In genomic region chr5:95861858-95862561, GRCh38 we compare ENCODE assay signal across 8 cellular contexts. TPM values are rescaled to one million over a fixed set of nuclear protein-coding genes. Genes with fewer than 3 reads are reported as not detected.
DNase-seq lines count a peak whose midpoint lies in the region; ATAC-seq and TF ChIP-seq lines count a peak whose summit lies in the region.

No MANE protein-coding gene starts in this region.

- no peaks in the 10 kb centered on the region for H3K79me2 ChIP-seq in HCT116 (ENCODE audit: insufficient read depth, low read length)

- RAD21 ChIA-PET in HCT116 (lab: Charles Lee; ENCODE audit: low non-redundant PET in 1 of 2, low total read pairs in 2 of 2, uncharacterized antibody in 2 of 2, unreplicated experiment in 2 of 2): no interaction called here

- H3K27ac ChIP-seq in HCT116 (ENCODE audit: low read depth, low read length) (no peak overlapping the region), esophagus squamous epithelium (peak overlapping the region; percentile 46 to 94 (median 88))

- H3K9me3 ChIP-seq in HCT116 (ENCODE audit: control insufficient read depth in 1 of 2, insufficient read depth in 1 of 2, low read depth in 1 of 2, low read length in 2 of 2) (no peaks in the 10 kb centered on the region), esophagus squamous epithelium (no peaks in the 10 kb centered on the region)

- 46 to 49% methylated on average over 8 of the region's 8 CpGs for WGBS in esophagus squamous epithelium, 2 donors

- peak in 2 of 3 experiments; percentile 9 to 29; a peak in 1 of 6 replicates for TF ChIP-seq CTCF in HCT116 (IDR thresholded peaks at IDR 0.05 in 2 of 3, conservative IDR thresholded peaks at IDR 0.05 in 1 of 3; ENCODE audit: borderline replicate concordance in 1 of 3, insufficient read depth in 1 of 3, low read depth in 2 of 3, low read length in 2 of 3)
- no peak for TF ChIP-seq CTCF in esophagus squamous epithelium (IDR thresholded peaks at IDR 0.05)

- peaks cover 6 to 40% of the 10 kb centered on the region in 2 experiments; a peak in 3 of 4 replicates for H3K4me1 ChIP-seq in HCT116 (ENCODE audit: control insufficient read depth in 1 of 2, insufficient read depth in 2 of 2, low read length in 2 of 2)
- peaks cover 20 to 89% (median 53%) of the 10 kb centered on the region in 3 donors for H3K4me1 ChIP-seq in esophagus squamous epithelium

- H3K9ac ChIP-seq in HCT116 (ENCODE audit: low read length): no peak overlapping the region

- H3K36me3 ChIP-seq in HCT116 (ENCODE audit: control insufficient read depth in 1 of 2, insufficient read depth in 2 of 2, low read length in 2 of 2) (no peaks in the 10 kb centered on the region), esophagus squamous epithelium (no peaks in the 10 kb centered on the region)

- TF ChIP-seq POLR2A in HCT116 (IDR thresholded peaks at IDR 0.05; ENCODE audit: borderline replicate concordance, extremely low read depth, insufficient read depth, insufficient read length) (no peak), esophagus squamous epithelium (IDR thresholded peaks at IDR 0.05) (no peak)

- DNase-seq in HCT116 (ENCODE audit: low read depth, low spot score): no peak
- DNase-seq in activated CD4-positive, alpha-beta T cell treated with anti-CD3 and anti-CD28 coated beads, Interleukin-2, amount 10 ng/mL, durations not matched to agents 24 days and 14 days: peak; percentile 77
- no peak for DNase-seq in esophagus squamous epithelium (lab: John Stamatoyannopoulos, UW)
- DNase-seq in stimulated activated CD8-positive, alpha-beta memory T cell treated with anti-CD3 and anti-CD28 coated beads, Interleukin-4, amount 100 ng/mL, for 48 hours: peak; percentile 56
- no peak for DNase-seq in NCI-H1930 (lab: John Stamatoyannopoulos, UW)
- no peak for DNase-seq in AG08396 (ENCODE audit: low spot score)
- DNase-seq in NCI-H1436 treated with DMSO at 0.1 percent for 48 hours (lab: John Stamatoyannopoulos, UW): no peak

- intact Hi-C loops in HCT116 (cut with micrococcal nuclease): no loop called here
- intact Hi-C loops in activated CD4-positive, alpha-beta T cell treated with anti-CD3 and anti-CD28 coated beads, Interleukin-2, amount 10 ng/mL, durations not matched to agents 24 days and 14 days (cut with micrococcal nuclease): no loop called here
- intact Hi-C loops in esophagus squamous epithelium (cut with DNase I): no loop called here

- ATAC-seq in HCT116 (no peak), HG02852 (IDR thresholded peaks at IDR 0.05; ENCODE audit: unreplicated experiment) (no peak)

- H4K20me1 ChIP-seq in HCT116 (ENCODE audit: insufficient read depth): no peaks in the 10 kb centered on the region

- POLR2A ChIA-PET in HCT116 (lab: Charles Lee): interaction anchor here (0.6 kb wide), 1 partner anchor 12 kb away, joined by 4 read pairs; no protein-coding TSS in a partner anchor

- BruUV-seq in HCT116 (replicated peaks; lab: Mats Ljungman, UMichigan): no TSS peak

- no peaks in the 10 kb centered on the region for H3K36me3 Mint-ChIP-seq in activated CD4-positive, alpha-beta T cell treated with anti-CD3 and anti-CD28 coated beads, Interleukin-2, amount 10 ng/mL, durations not matched to agents 24 days and 14 days (ENCODE audit: low read depth)

- H3K4me3 ChIP-seq in HCT116 (replicated peaks in 1 of 2; ENCODE audit: low read depth in 1 of 2, low read length in 2 of 2): peak overlapping the region in 1 of 2 experiments; percentile 3; a peak in 1 of 4 replicates
- H3K4me3 ChIP-seq in esophagus squamous epithelium: no peak overlapping the region

- H3K9me2 ChIP-seq in HCT116 (ENCODE audit: insufficient read depth): no peaks in the 10 kb centered on the region

- peaks cover 64% of the 10 kb centered on the region for H3K4me1 Mint-ChIP-seq in activated CD4-positive, alpha-beta T cell treated with anti-CD3 and anti-CD28 coated beads, Interleukin-2, amount 10 ng/mL, durations not matched to agents 24 days and 14 days

- H3K4me2 ChIP-seq in HCT116 (ENCODE audit: low read length): peak overlapping the region; percentile 62

- H2AFZ ChIP-seq in HCT116 (ENCODE audit: low read depth, low read length, poor library complexity, severe bottlenecking): peak overlapping the region; percentile 79

- peaks cover 4% of the 10 kb centered on the region for H3K9me3 Mint-ChIP-seq in activated CD4-positive, alpha-beta T cell treated with anti-CD3 and anti-CD28 coated beads, Interleukin-2, amount 10 ng/mL, durations not matched to agents 24 days and 14 days

- TF ChIP-seq RAD21 in HCT116 (IDR thresholded peaks at IDR 0.05; ENCODE audit: low read depth): 0 out of 2 replicates have a peak, but pooled peaks have one; percentile 3

- H3K4me3 Mint-ChIP-seq in activated CD4-positive, alpha-beta T cell treated with anti-CD3 and anti-CD28 coated beads, Interleukin-2, amount 10 ng/mL, durations not matched to agents 24 days and 14 days: peak overlapping the region; percentile 48

- CTCF ChIA-PET in HCT116 (lab: Charles Lee): interaction anchor here (2.8 kb wide), 1 partner anchor 474 kb away, joined by 11 read pairs; no protein-coding TSS in a partner anchor

- peak overlapping the region; percentile 74 for H3K27ac Mint-ChIP-seq in activated CD4-positive, alpha-beta T cell treated with anti-CD3 and anti-CD28 coated beads, Interleukin-2, amount 10 ng/mL, durations not matched to agents 24 days and 14 days

- H3K27me3 Mint-ChIP-seq in activated CD4-positive, alpha-beta T cell treated with anti-CD3 and anti-CD28 coated beads, Interleukin-2, amount 10 ng/mL, durations not matched to agents 24 days and 14 days: no peaks in the 10 kb centered on the region

- H3K27me3 ChIP-seq in HCT116 (ENCODE audit: insufficient read depth, low read length) (no peaks in the 10 kb centered on the region), esophagus squamous epithelium (no peaks in the 10 kb centered on the region)

TF ChIP-seq in HCT116, 20 proteins besides CTCF, POLR2A, EP300 and RAD21:
- TF ChIP-seq FOSL1 (IDR thresholded peaks at IDR 0.05; ENCODE audit: low read depth): 0 out of 2 replicates have a peak, but pooled peaks have one; percentile 17
- no peak for TF ChIP-seq ZBTB33 (IDR thresholded peaks at IDR 0.05; ENCODE audit: extremely low read depth, insufficient replicate concordance, low read length)
TF ChIP-seq in HCT116: peak in this region for 1.

RNA-seq across cellular contexts. Expression of gene GLRX, which starts 39.5 kb away (rescaled TPM):
- total RNA-seq in HCT116 (2021; ENCODE audit: unreplicated experiment) (29.3 TPM), esophagus squamous epithelium (10 to 100 TPM in 3 of 4 donors, 1 to 10 TPM in 1; 5.3 to 37.8 (median 14.2) TPM)
- 119 and 121 TPM in 2 replicates for polyA plus RNA-seq in HCT116 (2012)
- total RNA-seq in activated CD4-positive, alpha-beta T cell treated with anti-CD3 and anti-CD28 coated beads, Interleukin-2, amount 10 ng/mL, durations not matched to agents 24 days and 14 days: 13.5 and 17.3 TPM in 2 replicates

Comparison
In these comparisons a context has a peak if more than half of its experiments do, and no peak if none do; other contexts are left out.
1. DNase-seq: peak in activated CD4-positive, alpha-beta T cell treated with anti-CD3 and anti-CD28 coated beads, Interleukin-2, amount 10 ng/mL, durations not matched to agents 24 days and 14 days (single experiment) and stimulated activated CD8-positive, alpha-beta memory T cell treated with anti-CD3 and anti-CD28 coated beads, Interleukin-4, amount 100 ng/mL, for 48 hours (single experiment); none in HCT116 (single experiment), esophagus squamous epithelium (single experiment), NCI-H1930 (0 of 2), AG08396 (single experiment) and NCI-H1436 treated with DMSO at 0.1 percent for 48 hours (single experiment).
2. CTCF ChIP-seq: peak in HCT116 (2 of 3); none in esophagus squamous epithelium (0 of 6).